In the genomic region with DNA sequence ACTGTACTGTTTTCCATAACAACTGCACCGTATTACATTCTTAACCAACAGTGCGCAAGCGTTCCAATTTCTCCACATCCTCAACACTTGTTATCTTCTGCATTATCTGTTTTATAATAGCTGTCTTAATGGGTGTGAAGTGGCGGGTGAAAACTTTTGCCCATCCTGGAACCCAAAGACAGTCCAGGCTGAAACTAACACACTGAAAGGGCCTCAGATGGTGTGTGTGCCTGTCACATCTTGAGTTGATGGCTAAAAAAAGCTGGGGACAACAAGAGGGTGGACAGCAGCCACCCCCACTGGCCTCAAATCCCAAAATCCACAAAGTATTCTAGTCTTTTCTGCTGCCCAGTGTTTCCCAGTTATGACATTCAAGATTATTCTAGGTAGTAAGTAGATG, we compare ENCODE assay signal across 26 cellular contexts. TPM values are rescaled to one million over a fixed set of nuclear protein-coding genes. Genes with fewer than 3 reads are reported as not detected.
"Had no signal": no experiment of that assay in that cellular context is flagged by ENCODE, and none has a peak within 500 bp of the region (broad histone marks: within the 10 kb centered on the region; RNA-seq: fewer than 3 reads in every experiment).

No MANE protein-coding gene starts in this region.

- H3K36me3 ChIP-seq: brain microvascular endothelial cell, cardiac muscle cell, WERI-Rb-1 had no signal

- DNase-seq: activated CD4-positive, alpha-beta memory T cell treated with anti-CD3 and anti-CD28 coated beads, Interleukin-2, amount 10 ng/mL, durations not matched to agents 7 days and 5 days; activated CD4-positive, alpha-beta T cell treated with anti-CD3 and anti-CD28 coated beads for 36 hours; activated CD4-positive, alpha-beta T cell treated with anti-CD3 and anti-CD28 coated beads, Interleukin-2, amount 50 U/mL, for 1 hour; activated gamma-delta T cell; activated naive CD4-positive, alpha-beta T cell treated with anti-CD3 and anti-CD28 coated beads for 36 hours; activated T-cell treated with anti-CD3 and anti-CD28 coated beads for 4 hours; activated T-cell treated with anti-CD3 and anti-CD28 coated beads, Interleukin-2, amount 50 U/mL, for 48 hours; brain microvascular endothelial cell; Karpas-422; MM.1S; NCI-H1105; NCI-H1436; NCI-H187; NCI-H2081 treated with DMSO at 0.1 percent for 48 hours; NCI-H446; NCI-H524; PC-3; T-cell; T-helper 2 cell; WERI-Rb-1 had no signal

- ATAC-seq: activated CD4-positive, alpha-beta T cell treated with anti-CD3 and anti-CD28 coated beads for 36 hours; activated T-helper 17 cell treated with anti-CD3 and anti-CD28 coated beads, Interleukin-2, amount 50 U/mL, for 72 hours; K562; PC-3; T-cell had no signal

- H3K9me3 Mint-ChIP-seq: activated CD4-positive, alpha-beta memory T cell treated with anti-CD3 and anti-CD28 coated beads, Interleukin-2, amount 10 ng/mL, durations not matched to agents 7 days and 5 days; activated naive CD4-positive, alpha-beta T cell treated with anti-CD3 and anti-CD28 coated beads for 36 hours; activated T-helper 17 cell treated with anti-CD3 and anti-CD28 coated beads, Interleukin-2, amount 50 U/mL, for 72 hours; T-cell had no signal

- H3K27ac Mint-ChIP-seq: activated CD4-positive, alpha-beta memory T cell treated with anti-CD3 and anti-CD28 coated beads, Interleukin-2, amount 10 ng/mL, durations not matched to agents 7 days and 5 days; activated CD4-positive, alpha-beta T cell treated with anti-CD3 and anti-CD28 coated beads for 36 hours; activated naive CD4-positive, alpha-beta T cell treated with anti-CD3 and anti-CD28 coated beads for 36 hours; activated naive CD8-positive, alpha-beta T cell; activated T-helper 17 cell treated with anti-CD3 and anti-CD28 coated beads, Interleukin-2, amount 50 U/mL, for 72 hours; T-cell had no signal

- H3K36me3 Mint-ChIP-seq: activated naive CD8-positive, alpha-beta T cell; T-cell had no signal

- H3K27me3 ChIP-seq: brain microvascular endothelial cell, cardiac muscle cell had no signal

- H3K4me3 ChIP-seq: cardiac muscle cell, K562, SK-N-MC had no signal

- H3K4me3 Mint-ChIP-seq: activated CD4-positive, alpha-beta memory T cell treated with anti-CD3 and anti-CD28 coated beads, Interleukin-2, amount 10 ng/mL, durations not matched to agents 7 days and 5 days; activated CD4-positive, alpha-beta T cell treated with anti-CD3 and anti-CD28 coated beads for 36 hours; activated naive CD4-positive, alpha-beta T cell treated with anti-CD3 and anti-CD28 coated beads for 36 hours; activated naive CD8-positive, alpha-beta T cell; activated T-helper 17 cell treated with anti-CD3 and anti-CD28 coated beads, Interleukin-2, amount 50 U/mL, for 72 hours; T-cell had no signal

- H3K27ac ChIP-seq: brain microvascular endothelial cell, cardiac muscle cell, SK-N-MC, WERI-Rb-1 had no signal

RNA-seq across cellular contexts. Expression of a gene that starts 19.4 kb away (rescaled TPM):
- total RNA-seq: activated CD4-positive, alpha-beta memory T cell treated with anti-CD3 and anti-CD28 coated beads, Interleukin-2, amount 10 ng/mL, durations not matched to agents 7 days and 5 days; activated CD4-positive, alpha-beta T cell treated with anti-CD3 and anti-CD28 coated beads for 36 hours; activated CD8-positive, alpha-beta memory T cell treated with anti-CD3 and anti-CD28 coated beads for 36 hours; activated naive CD4-positive, alpha-beta T cell treated with anti-CD3 and anti-CD28 coated beads for 36 hours; activated T-helper 17 cell treated with anti-CD3 and anti-CD28 coated beads, Interleukin-2, amount 50 U/mL, for 72 hours; cardiac muscle cell; K562; PC-3; T-cell had no signal
- polyA plus RNA-seq: cardiac muscle cell, K562 had no signal

RNA-seq across cellular contexts. Expression of a gene that starts 35.1 kb away (rescaled TPM):
- total RNA-seq: activated CD4-positive, alpha-beta memory T cell treated with anti-CD3 and anti-CD28 coated beads, Interleukin-2, amount 10 ng/mL, durations not matched to agents 7 days and 5 days; activated CD4-positive, alpha-beta T cell treated with anti-CD3 and anti-CD28 coated beads for 36 hours; activated CD8-positive, alpha-beta memory T cell treated with anti-CD3 and anti-CD28 coated beads for 36 hours; activated T-helper 17 cell treated with anti-CD3 and anti-CD28 coated beads, Interleukin-2, amount 50 U/mL, for 72 hours; cardiac muscle cell; K562; PC-3 had no signal
- polyA plus RNA-seq: cardiac muscle cell, K562 had no signal
